ENCODE assay signal across 13 cellular contexts in genomic region chr6:14877758-14878157, GRCh38.
A peak's percentile ranks its signal among the peaks of the same experiment; 100 is the strongest.
DNase-seq lines count a peak whose midpoint lies in the region; ATAC-seq and TF ChIP-seq lines count a peak whose summit lies in the region.
"Had no signal": no experiment of that assay in that cellular context is flagged by ENCODE, and none has a peak within 500 bp of the region (broad histone marks: within the 10 kb centered on the region; RNA-seq: fewer than 3 reads in every experiment).

No MANE protein-coding gene starts in this region.

- peak overlapping the region; percentile 99 for H3K27ac Mint-ChIP-seq in stimulated activated naive CD8-positive, alpha-beta T cell treated with anti-CD3 and anti-CD28 coated beads, Interleukin-15, Interleukin-2, amounts not matched to agents 100 ng/mL and 50 ng/mL, for 24 hours
- H3K27ac Mint-ChIP-seq in activated T-helper 1 cell treated with anti-CD3 and anti-CD28 coated beads, Interleukin-12 subunit alpha, Interleukin-12 subunit beta, Interleukin-2, Interleukin-4 antibody, amounts not matched to agents 30 ng/mL and 10 ng/mL and 1 ng/mL, durations not matched to agents 14 hours and 24 hours and 36 hours = peak overlapping the region; percentile 98
- H3K27ac Mint-ChIP-seq in neural progenitor cell = no peak overlapping the region

- H4K20me1 ChIP-seq in neural progenitor cell (ENCODE audit: low read depth) = no peaks in the 10 kb centered on the region

- no peak overlapping the region for H3K4me3 ChIP-seq in neural progenitor cell
- H3K4me3 ChIP-seq: dorsolateral prefrontal cortex, tibial artery had no signal

- peaks cover 75% of the 10 kb centered on the region for H3K4me1 Mint-ChIP-seq in stimulated activated naive CD8-positive, alpha-beta T cell treated with anti-CD3 and anti-CD28 coated beads, Interleukin-15, Interleukin-2, amounts not matched to agents 100 ng/mL and 50 ng/mL, for 24 hours (ENCODE audit: low read depth)
- peaks cover 67% of the 10 kb centered on the region for H3K4me1 Mint-ChIP-seq in activated T-helper 1 cell treated with anti-CD3 and anti-CD28 coated beads, Interleukin-12 subunit alpha, Interleukin-12 subunit beta, Interleukin-2, Interleukin-4 antibody, amounts not matched to agents 30 ng/mL and 10 ng/mL and 1 ng/mL, durations not matched to agents 14 hours and 24 hours and 36 hours (ENCODE audit: low read depth)
- peaks cover 47% of the 10 kb centered on the region for H3K4me1 Mint-ChIP-seq in neural progenitor cell

- DNase-seq in stimulated activated naive CD8-positive, alpha-beta T cell treated with anti-CD3 and anti-CD28 coated beads, Interleukin-15, Interleukin-2, amounts not matched to agents 100 U/mL and 50 U/mL, for 24 hours = no peak
- no peak for DNase-seq in activated T-helper 1 cell treated with anti-CD3 and anti-CD28 coated beads, Interleukin-12 subunit alpha, Interleukin-12 subunit beta, Interleukin-2, Interleukin-4 antibody, amounts not matched to agents 30 ng/mL and 10 ng/mL and 1 ng/mL, durations not matched to agents 14 hours and 24 hours and 36 hours (ENCODE audit: low spot score)
- DNase-seq in myocyte (ENCODE audit: low read depth) (peak; percentile 62), neural progenitor cell (ENCODE audit: low spot score) (no peak), NCI-H2196 (lab: John Stamatoyannopoulos, UW; ENCODE audit: unreplicated experiment) (no peak)
- no peak for DNase-seq in stimulated activated CD4-positive, alpha-beta T cell treated with anti-CD3 and anti-CD28 coated beads, Interleukin-12 subunit alpha, Interleukin-12 subunit beta, amount 100 ng/mL, for 4 hours
- DNase-seq: activated naive CD8-positive, alpha-beta T cell treated with anti-CD3 and anti-CD28 coated beads, Interleukin-2, amount 10 ng/mL, durations not matched to agents 7 days and 5 days; dorsolateral prefrontal cortex; NCI-H1694 treated with DMSO at 0.1 percent for 48 hours; tibial artery had no signal

- no peak for TF ChIP-seq CTCF in neural progenitor cell (IDR thresholded peaks at IDR 0.05)

- peaks cover 5% of the 10 kb centered on the region for H3K36me3 Mint-ChIP-seq in stimulated activated naive CD8-positive, alpha-beta T cell treated with anti-CD3 and anti-CD28 coated beads, Interleukin-15, Interleukin-2, amounts not matched to agents 100 ng/mL and 50 ng/mL, for 24 hours (ENCODE audit: low read depth)
- H3K36me3 Mint-ChIP-seq in activated T-helper 1 cell treated with anti-CD3 and anti-CD28 coated beads, Interleukin-12 subunit alpha, Interleukin-12 subunit beta, Interleukin-2, Interleukin-4 antibody, amounts not matched to agents 30 ng/mL and 10 ng/mL and 1 ng/mL, durations not matched to agents 14 hours and 24 hours and 36 hours (ENCODE audit: low read depth) = peaks cover 10% of the 10 kb centered on the region
- no peaks in the 10 kb centered on the region for H3K36me3 Mint-ChIP-seq in neural progenitor cell

- no peak overlapping the region for H3K4me3 Mint-ChIP-seq in stimulated activated naive CD8-positive, alpha-beta T cell treated with anti-CD3 and anti-CD28 coated beads, Interleukin-15, Interleukin-2, amounts not matched to agents 100 ng/mL and 50 ng/mL, for 24 hours
- peak overlapping the region; percentile 68 for H3K4me3 Mint-ChIP-seq in activated T-helper 1 cell treated with anti-CD3 and anti-CD28 coated beads, Interleukin-12 subunit alpha, Interleukin-12 subunit beta, Interleukin-2, Interleukin-4 antibody, amounts not matched to agents 30 ng/mL and 10 ng/mL and 1 ng/mL, durations not matched to agents 14 hours and 24 hours and 36 hours
- H3K4me3 Mint-ChIP-seq in neural progenitor cell = no peak overlapping the region

- no peaks in the 10 kb centered on the region for H3K9me3 Mint-ChIP-seq in stimulated activated naive CD8-positive, alpha-beta T cell treated with anti-CD3 and anti-CD28 coated beads, Interleukin-15, Interleukin-2, amounts not matched to agents 100 ng/mL and 50 ng/mL, for 24 hours
- no peaks in the 10 kb centered on the region for H3K9me3 Mint-ChIP-seq in activated T-helper 1 cell treated with anti-CD3 and anti-CD28 coated beads, Interleukin-12 subunit alpha, Interleukin-12 subunit beta, Interleukin-2, Interleukin-4 antibody, amounts not matched to agents 30 ng/mL and 10 ng/mL and 1 ng/mL, durations not matched to agents 14 hours and 24 hours and 36 hours
- no peaks in the 10 kb centered on the region for H3K9me3 Mint-ChIP-seq in neural progenitor cell
- H3K9me3 Mint-ChIP-seq: activated naive CD8-positive, alpha-beta T cell treated with anti-CD3 and anti-CD28 coated beads, Interleukin-2, amount 10 ng/mL, durations not matched to agents 7 days and 5 days had no signal

- intact Hi-C loops in activated T-helper 1 cell treated with anti-CD3 and anti-CD28 coated beads, Interleukin-12 subunit alpha, Interleukin-12 subunit beta, Interleukin-2, Interleukin-4 antibody, amounts not matched to agents 30 ng/mL and 10 ng/mL and 1 ng/mL, durations not matched to agents 14 hours and 24 hours and 36 hours (cut with micrococcal nuclease) = loop anchor here (1.0 to 5.0 kb wide), 8 partner anchors 129 to 745 kb away; no protein-coding TSS in a partner anchor

- H3F3A ChIP-seq in neural progenitor cell (ENCODE audit: low read depth) = peaks cover 6% of the 10 kb centered on the region

- H3K36me3 ChIP-seq in neural progenitor cell = no peaks in the 10 kb centered on the region
- H3K36me3 ChIP-seq: tibial artery had no signal

- no peaks in the 10 kb centered on the region for H3K9me3 ChIP-seq in neural progenitor cell (ENCODE audit: low read depth)
- H3K9me3 ChIP-seq: tibial artery had no signal

- no peaks in the 10 kb centered on the region for H3K27me3 ChIP-seq in neural progenitor cell
- H3K27me3 ChIP-seq: dorsolateral prefrontal cortex, tibial artery had no signal

- no peak overlapping the region for H2AFZ ChIP-seq in neural progenitor cell (replicated peaks)

- H3K9ac ChIP-seq in neural progenitor cell = no peak overlapping the region

- H3K79me2 ChIP-seq in neural progenitor cell (ENCODE audit: low read depth) = no peaks in the 10 kb centered on the region

- H3K4me2 ChIP-seq in neural progenitor cell = no peak overlapping the region

- peaks cover 29% of the 10 kb centered on the region for H3K4me1 ChIP-seq in neural progenitor cell

- no peaks in the 10 kb centered on the region for H3K27me3 Mint-ChIP-seq in stimulated activated naive CD8-positive, alpha-beta T cell treated with anti-CD3 and anti-CD28 coated beads, Interleukin-15, Interleukin-2, amounts not matched to agents 100 ng/mL and 50 ng/mL, for 24 hours
- H3K27me3 Mint-ChIP-seq in activated T-helper 1 cell treated with anti-CD3 and anti-CD28 coated beads, Interleukin-12 subunit alpha, Interleukin-12 subunit beta, Interleukin-2, Interleukin-4 antibody, amounts not matched to agents 30 ng/mL and 10 ng/mL and 1 ng/mL, durations not matched to agents 14 hours and 24 hours and 36 hours (ENCODE audit: insufficient read depth) = no peaks in the 10 kb centered on the region
- peaks cover 6% of the 10 kb centered on the region for H3K27me3 Mint-ChIP-seq in neural progenitor cell (ENCODE audit: insufficient read depth, low read depth)
- H3K27me3 Mint-ChIP-seq: activated naive CD8-positive, alpha-beta T cell treated with anti-CD3 and anti-CD28 coated beads, Interleukin-2, amount 10 ng/mL, durations not matched to agents 7 days and 5 days had no signal

- H3K27ac ChIP-seq in neural progenitor cell = no peak overlapping the region
- H3K27ac ChIP-seq: VCaP had no signal

- no peak for ATAC-seq in stimulated activated naive CD8-positive, alpha-beta T cell treated with anti-CD3 and anti-CD28 coated beads, Interleukin-15, Interleukin-2, amounts not matched to agents 100 U/mL and 50 U/mL, for 24 hours
- no peak for ATAC-seq in GM18873 (IDR thresholded peaks at IDR 0.05; ENCODE audit: low FRiP score, unreplicated experiment)
